ENCODE assay signal across 20 cellular contexts in genomic region chr2:137942037-137942784, GRCh38. TPM values are rescaled to one million over a fixed set of nuclear protein-coding genes. Genes with fewer than 3 reads are reported as not detected.
DNase-seq lines count a peak whose midpoint lies in the region; ATAC-seq, FAIRE-seq and TF ChIP-seq lines count a peak whose summit lies in the region.
"Had no signal": no experiment of that assay in that cellular context is flagged by ENCODE, and none has a peak within 500 bp of the region (broad histone marks: within the 10 kb centered on the region; RNA-seq: fewer than 3 reads in every experiment).

No MANE protein-coding gene starts in this region.

- ATAC-seq in HepG2 (peak; percentile 25), HG03025 (IDR thresholded peaks at IDR 0.05; ENCODE audit: low FRiP score, unreplicated experiment) (no peak)
- no peak for ATAC-seq in stimulated activated effector memory CD8-positive, alpha-beta T cell treated with anti-CD3 and anti-CD28 coated beads, Interleukin-12 subunit alpha, Interleukin-12 subunit beta, amount 100 ng/mL, for 72 hours
- ATAC-seq: HCT116, K562 had no signal

- CTCF ChIA-PET in HepG2 (lab: Yijun Ruan, JAX; ENCODE audit: low intra/inter-chr PET ratio, low total read pairs) = no interaction called here

- H3K79me2 ChIP-seq in HepG2 (ENCODE audit: insufficient read depth, low read length) = peaks cover 28% of the 10 kb centered on the region

- DNase-seq in DMS 273 (lab: John Stamatoyannopoulos, UW; ENCODE audit: unreplicated experiment) (peak; percentile 44), DMS 273 treated with DMSO at 0.1 percent for 48 hours (lab: John Stamatoyannopoulos, UW) (no peak), SK-N-DZ (ENCODE audit: low spot score) (peak; percentile 43), HepG2 (ENCODE audit: low spot score) (peak; percentile 90), nephron progenitor cell (no peak), NK-92 (lab: John Stamatoyannopoulos, UW; ENCODE audit: unreplicated experiment) (no peak)
- no peak for DNase-seq in stimulated activated effector memory CD8-positive, alpha-beta T cell treated with anti-CD3 and anti-CD28 coated beads, Interleukin-12 subunit alpha, Interleukin-12 subunit beta, amount 100 ng/mL, for 72 hours (ENCODE audit: low spot score in 2 of 2)
- DNase-seq: DMS79, GM23248, NCI-H1048, NCI-H187 treated with DMSO at 0.1 percent for 48 hours, NCI-H524, PC-9 had no signal

- no peak overlapping the region for H2AFZ ChIP-seq in HepG2 (ENCODE audit: low read length)
- H2AFZ ChIP-seq: GM23248, PC-9 had no signal

- H3K4me1 Mint-ChIP-seq in nephron progenitor cell = peaks cover 53% of the 10 kb centered on the region
- no peaks in the 10 kb centered on the region for H3K4me1 Mint-ChIP-seq in stimulated activated effector memory CD8-positive, alpha-beta T cell treated with anti-CD3 and anti-CD28 coated beads, Interleukin-12 subunit alpha, Interleukin-12 subunit beta, amount 100 ng/mL, for 72 hours

- FAIRE-seq in HepG2 (lab: Jason Lieb, UNC) = no peak
- FAIRE-seq: G401.6, GM12892, K562 had no signal

- H3K36me3 ChIP-seq in HepG2 (replicated peaks in 1 of 2; ENCODE audit: control insufficient read depth in 1 of 2, insufficient read depth in 2 of 2, low read length in 2 of 2) = no peaks in the 10 kb centered on the region
- H3K36me3 ChIP-seq: BLaER1 treated with 17β-estradiol and CSF1 and Interleukin-3, amounts not matched to agents 10 nM and 100 nM had no signal

- H3K27me3 ChIP-seq in HepG2 (ENCODE audit: control insufficient read depth in 1 of 2, insufficient read depth in 2 of 2, low read length in 2 of 2) = no peaks in the 10 kb centered on the region
- H3K27me3 ChIP-seq: BLaER1 treated with 17β-estradiol and CSF1 and Interleukin-3, amounts not matched to agents 10 nM and 100 nM had no signal

- no peak for TF ChIP-seq CTCF in HepG2 (CRISPR knock-in tag; IDR thresholded peaks at IDR 0.05)
- TF ChIP-seq CTCF in nephron progenitor cell (IDR thresholded peaks at IDR 0.05) = no peak

- TF ChIP-seq RAD21 in HepG2 (CRISPR knock-in tag; IDR thresholded peaks at IDR 0.05) = no peak

- 1% methylated on average over 3 of the region's 3 CpGs for whole genome bisulfite sequencing in HepG2 (ENCODE audit: low lambda C conversion rate)

- H4K20me1 ChIP-seq in HepG2 (ENCODE audit: insufficient read depth, low read length) = no peaks in the 10 kb centered on the region
- H4K20me1 ChIP-seq: BLaER1 treated with 17β-estradiol and CSF1 and Interleukin-3, amounts not matched to agents 10 nM and 100 nM had no signal

- no peaks in the 10 kb centered on the region for H3K9me3 ChIP-seq in HepG2 (ENCODE audit: low read length)
- H3K9me3 ChIP-seq: BLaER1 treated with 17β-estradiol and CSF1 and Interleukin-3, amounts not matched to agents 10 nM and 100 nM had no signal

- H3K4me2 ChIP-seq in HepG2 (ENCODE audit: low read depth, low read length) = peak overlapping the region; percentile 84
- H3K4me2 ChIP-seq: PC-9 had no signal

- TSS peak; percentile 79 for BruUV-seq in HepG2 (replicated peaks; lab: Mats Ljungman, UMichigan)

- in situ Hi-C loops in HepG2 (cut with HindIII; ENCODE audit: extremely low pct_ligation_motif_present, low pct_unique_long_range_greater_than_20kb) = no loop called here

- peak overlapping the region; percentile 45 to 60 (median 58) for H3K4me3 ChIP-seq in HepG2 (replicated peaks in 1 of 3; ENCODE audit: insufficient read depth in 1 of 3, low read depth in 2 of 3, low read length in 3 of 3)
- H3K4me3 ChIP-seq: BLaER1 treated with 17β-estradiol and CSF1 and Interleukin-3, amounts not matched to agents 10 nM and 100 nM; GM23248; K562; PC-9 had no signal

- H3K9me3 Mint-ChIP-seq in nephron progenitor cell = no peaks in the 10 kb centered on the region
- H3K9me3 Mint-ChIP-seq in stimulated activated effector memory CD8-positive, alpha-beta T cell treated with anti-CD3 and anti-CD28 coated beads, Interleukin-12 subunit alpha, Interleukin-12 subunit beta, amount 100 ng/mL, for 72 hours = no peaks in the 10 kb centered on the region

- H3K9ac ChIP-seq in HepG2 (ENCODE audit: insufficient read depth, low read depth, low read length) = peak overlapping the region; percentile 83
- H3K9ac ChIP-seq: BLaER1 treated with 17β-estradiol and CSF1 and Interleukin-3, amounts not matched to agents 10 nM and 100 nM; GM23248 had no signal

- H3K27ac ChIP-seq in HepG2 (ENCODE audit: extremely low read length, insufficient read depth, low read length) = peak overlapping the region; percentile 99
- H3K27ac ChIP-seq: 22Rv1; BLaER1 treated with 17β-estradiol and CSF1 and Interleukin-3, amounts not matched to agents 10 nM and 100 nM; GM23248; PC-9 had no signal

- peaks cover 99% of the 10 kb centered on the region for H3K4me1 ChIP-seq in HepG2 (ENCODE audit: insufficient read depth, low read length)

- intact Hi-C loops in HepG2 (cut with micrococcal nuclease; ENCODE audit: unreplicated experiment) = no loop called here

- no peaks in the 10 kb centered on the region for H3K36me3 Mint-ChIP-seq in nephron progenitor cell (ENCODE audit: low read depth)
- H3K36me3 Mint-ChIP-seq in stimulated activated effector memory CD8-positive, alpha-beta T cell treated with anti-CD3 and anti-CD28 coated beads, Interleukin-12 subunit alpha, Interleukin-12 subunit beta, amount 100 ng/mL, for 72 hours = no peaks in the 10 kb centered on the region

- peak overlapping the region; percentile 81 for H3K27ac Mint-ChIP-seq in nephron progenitor cell
- H3K27ac Mint-ChIP-seq in stimulated activated effector memory CD8-positive, alpha-beta T cell treated with anti-CD3 and anti-CD28 coated beads, Interleukin-12 subunit alpha, Interleukin-12 subunit beta, amount 100 ng/mL, for 72 hours = no peak overlapping the region

- POLR2A ChIA-PET in HepG2 (lab: Yijun Ruan, JAX) = interaction anchor here (0.6 to 19.0 kb wide), 21 partner anchors 9 to 549 kb away, joined by 3 to 733 read pairs (median 5); partner anchors contain the start of gene HNMT

- TF ChIP-seq POLR2A in HepG2 (IDR thresholded peaks at IDR 0.05; ENCODE audit: insufficient read depth in 1 of 2, low read depth in 2 of 2, low read length in 2 of 2) = peak; percentile 57 to 68; a peak in 1 of 4 replicates

- H3K27me3 Mint-ChIP-seq in nephron progenitor cell (ENCODE audit: low read depth, poor library complexity) = peaks cover 5% of the 10 kb centered on the region

- peak in 1 of 2 experiments; percentile 79; a peak in 2 of 4 replicates for TF ChIP-seq EP300 in HepG2 (IDR thresholded peaks at IDR 0.05; ENCODE audit: low read depth in 2 of 2, low read length in 2 of 2)
- peak; percentile 28; the same call in 1 of the 2 replicates for TF ChIP-seq EP300 in HepG2 (CRISPR knock-in tag; IDR thresholded peaks at IDR 0.05; ENCODE audit: borderline replicate concordance)

- H3K4me3 Mint-ChIP-seq in nephron progenitor cell = no peak overlapping the region
- no peak overlapping the region for H3K4me3 Mint-ChIP-seq in stimulated activated effector memory CD8-positive, alpha-beta T cell treated with anti-CD3 and anti-CD28 coated beads, Interleukin-12 subunit alpha, Interleukin-12 subunit beta, amount 100 ng/mL, for 72 hours

TF ChIP-seq in HepG2, 621 proteins besides CTCF, POLR2A, EP300 and RAD21 (continues in another document):
- TF ChIP-seq TOPORS (CRISPR knock-in tag; IDR thresholded peaks at IDR 0.05) (no peak), KMT2A (CRISPR knock-in tag; IDR thresholded peaks at IDR 0.05) (no peak), PHF21A (CRISPR knock-in tag; IDR thresholded peaks at IDR 0.05) (no peak), PHF20 (CRISPR knock-in tag; IDR thresholded peaks at IDR 0.05) (no peak), ZSCAN9 (CRISPR knock-in tag; IDR thresholded peaks at IDR 0.05; ENCODE audit: borderline replicate concordance) (no peak), ZNF577 (CRISPR knock-in tag; IDR thresholded peaks at IDR 0.05; ENCODE audit: borderline replicate concordance, low read depth) (no peak), ZNF619 (CRISPR knock-in tag; IDR thresholded peaks at IDR 0.05) (no peak), NAIF1 (CRISPR knock-in tag; IDR thresholded peaks at IDR 0.05; ENCODE audit: borderline replicate concordance) (no peak), ZNF546 (CRISPR knock-in tag; conservative IDR thresholded peaks at IDR 0.05) (no peak), HNRNPL (IDR thresholded peaks at IDR 0.05; ENCODE audit: low read depth, low read length) (no peak), ZSCAN20 (CRISPR knock-in tag; IDR thresholded peaks at IDR 0.05; ENCODE audit: borderline replicate concordance) (no peak), NONO (IDR thresholded peaks at IDR 0.05) (no peak), NONO (CRISPR knock-in tag; conservative IDR thresholded peaks at IDR 0.05) (peak; percentile 14; the same call in 1 of the 2 replicates)

RNA-seq across cellular contexts. Expression of gene HNMT, which starts 22.1 kb away (rescaled TPM):
- polyA plus RNA-seq in SK-N-DZ (2014; cell fraction: cytosol; rRNA removed) = 1.9 and 4.4 TPM in 2 replicates
- polyA plus RNA-seq in SK-N-DZ (2014; cell fraction: nucleus; rRNA removed) = 0.19 and 2.9 TPM in 2 replicates
- 309 and 372 TPM in 2 replicates for total RNA-seq in HepG2 (2016; rRNA removed; fragmentation: Illumina TruSeq; extraction: Trizol)
- 103 and 116 TPM in 2 replicates for total RNA-seq in HepG2 (2016; cell fraction: cytosol; rRNA removed; fragmentation: Illumina TruSeq; extraction: Trizol; ENCODE audit: low read depth)
- 312 and 373 TPM in 2 replicates for total RNA-seq in HepG2 (2016; cell fraction: insoluble cytoplasmic fraction; rRNA removed; fragmentation: Illumina TruSeq; extraction: Trizol)
- total RNA-seq in HepG2 (2016; cell fraction: membrane; rRNA removed; fragmentation: Illumina TruSeq; extraction: Trizol) = 157 and 177 TPM in 2 replicates
- total RNA-seq in HepG2 (2016; cell fraction: nucleus; rRNA removed; fragmentation: Illumina TruSeq; extraction: Trizol) = 234 and 240 TPM in 2 replicates
- 259 and 279 TPM in 2 replicates for polyA plus RNA-seq in HepG2 (2011; rRNA removed)
- 170 and 271 TPM in 2 replicates for polyA plus RNA-seq in HepG2 (2011; cell fraction: cytosol; rRNA removed)
- polyA plus RNA-seq in HepG2 (2011; cell fraction: nucleus; rRNA removed) = 129 and 171 TPM in 2 replicates
- polyA plus RNA-seq in HepG2 (2012) = 561 and 648 TPM in 2 replicates
- polyA plus RNA-seq in HepG2 (2016; cell fraction: cytosol; fragmentation: Illumina TruSeq; extraction: Trizol; ENCODE audit: low read depth) = 80.3 and 85.6 TPM in 2 replicates
- 297 and 326 TPM in 2 replicates for polyA plus RNA-seq in HepG2 (2016; cell fraction: insoluble cytoplasmic fraction; fragmentation: Illumina TruSeq; extraction: Trizol; ENCODE audit: low read depth)
- polyA plus RNA-seq in HepG2 (2016; cell fraction: membrane; fragmentation: Illumina TruSeq; extraction: Trizol; ENCODE audit: low read depth) = 111 and 113 TPM in 2 replicates
- polyA plus RNA-seq in HepG2 (2016; cell fraction: nucleus; fragmentation: Illumina TruSeq; extraction: Trizol; ENCODE audit: insufficient read depth, low read depth) = 221 and 224 TPM in 2 replicates
- 14.7 and 77.3 TPM in 2 replicates for polyA minus RNA-seq in HepG2 (2011; rRNA and poly(A)+ RNA removed; ENCODE audit: low replicate concordance)
- 111 and 128 TPM in 2 replicates for polyA minus RNA-seq in HepG2 (2011; cell fraction: cytosol; rRNA and poly(A)+ RNA removed)
- polyA minus RNA-seq in HepG2 (2011; cell fraction: nucleus; rRNA and poly(A)+ RNA removed) = 529 and 697 TPM in 2 replicates

Comparison
In these comparisons a context has a peak if more than half of its experiments do, and no peak if none do; other contexts are left out.
1. DNase-seq: peak in DMS 273 (single experiment), SK-N-DZ (single experiment) and HepG2 (single experiment); none in DMS 273 treated with DMSO at 0.1 percent for 48 hours (single experiment), nephron progenitor cell (single experiment), NK-92 (single experiment) and stimulated activated effector memory CD8-positive, alpha-beta T cell treated with anti-CD3 and anti-CD28 coated beads, Interleukin-12 subunit alpha, Interleukin-12 subunit beta, amount 100 ng/mL, for 72 hours (0 of 2).